21 cellular contexts compared by ENCODE assay signal in genomic region chr15:101004986-101005747, GRCh38.
"Had no signal": no experiment of that assay in that cellular context is flagged by ENCODE, and none has a peak within 500 bp of the region (broad histone marks: within the 10 kb centered on the region; RNA-seq: fewer than 3 reads in every experiment).

No MANE protein-coding gene starts in this region.

- H3K4me3 ChIP-seq: ascending aorta, breast epithelium, pancreas, tibial artery, uterus had no signal

- H3K4me3 Mint-ChIP-seq: activated CD4-positive, alpha-beta memory T cell treated with anti-CD3 and anti-CD28 coated beads for 36 hours; activated CD4-positive, alpha-beta T cell treated with anti-CD3 and anti-CD28 coated beads for 36 hours; activated T-cell treated with anti-CD3 and anti-CD28 coated beads, Interleukin-2, amount 50 U/mL, for 4 hours; dendritic cell treated with granulocyte-macrophage colony-stimulating factor and Interleukin-4, amounts not matched to agents 40 ng/mL and 50 ng/mL, for 4 days; effector memory CD8-positive, alpha-beta T cell; naive thymus-derived CD8-positive, alpha-beta T cell; WTC11 had no signal

- H3K27me3 ChIP-seq: ascending aorta, breast epithelium, neutrophil, pancreas, tibial artery, uterus had no signal

- ATAC-seq: activated CD4-positive, alpha-beta T cell treated with anti-CD3 and anti-CD28 coated beads for 36 hours; activated T-cell treated with anti-CD3 and anti-CD28 coated beads, Interleukin-2, amount 50 U/mL, for 4 hours; effector memory CD8-positive, alpha-beta T cell; naive thymus-derived CD8-positive, alpha-beta T cell; pancreas; WTC11 had no signal

- H3K9me3 ChIP-seq: ascending aorta, neutrophil, pancreas, tibial artery, uterus had no signal

- H3K27ac Mint-ChIP-seq: activated CD4-positive, alpha-beta memory T cell treated with anti-CD3 and anti-CD28 coated beads for 36 hours; activated CD4-positive, alpha-beta T cell treated with anti-CD3 and anti-CD28 coated beads for 36 hours; effector memory CD8-positive, alpha-beta T cell; naive thymus-derived CD8-positive, alpha-beta T cell; WTC11 had no signal

- H3K27ac ChIP-seq: ascending aorta, breast epithelium, neutrophil, pancreas, tibial artery, uterus had no signal

- H3K4me1 ChIP-seq: breast epithelium, uterus had no signal

- H3K36me3 Mint-ChIP-seq: activated CD4-positive, alpha-beta memory T cell treated with anti-CD3 and anti-CD28 coated beads for 36 hours; naive thymus-derived CD8-positive, alpha-beta T cell had no signal

- FAIRE-seq: pancreas had no signal

- DNase-seq: activated CD4-positive, alpha-beta memory T cell treated with anti-CD3 and anti-CD28 coated beads for 36 hours; activated CD4-positive, alpha-beta T cell treated with anti-CD3 and anti-CD28 coated beads for 36 hours; activated effector memory CD4-positive, alpha-beta T cell treated with Interleukin-2 at 50 U/mL for 16 hours; activated naive CD4-positive, alpha-beta T cell treated with anti-CD3 and anti-CD28 coated beads, Interleukin-2, amount 50 U/mL, for 16 hours; activated T-cell treated with anti-CD3 and anti-CD28 coated beads, Interleukin-2, amount 50 U/mL, for 4 hours; cerebellar nuclear complex; effector memory CD8-positive, alpha-beta T cell; mesenchymal stem cell; naive thymus-derived CD8-positive, alpha-beta T cell; stimulated activated CD4-positive, alpha-beta T cell treated with anti-CD3 and anti-CD28 coated beads, Interleukin-12 subunit alpha, Interleukin-12 subunit beta, amount 100 ng/mL, for 4 hours; stimulated activated CD4-positive, alpha-beta T cell treated with anti-CD3 and anti-CD28 coated beads, Interleukin-1b, Interleukin-23, amount 100 ng/mL, for 48 hours; stimulated activated CD8-positive, alpha-beta memory T cell treated with anti-CD3 and anti-CD28 coated beads, Interleukin-4, amount 100 ng/mL, for 48 hours; stimulated activated naive CD4-positive, alpha-beta T cell; tibial artery; uterus had no signal

- H3K9me3 Mint-ChIP-seq: effector memory CD8-positive, alpha-beta T cell; naive thymus-derived CD8-positive, alpha-beta T cell had no signal

- H3K36me3 ChIP-seq: breast epithelium, pancreas, uterus had no signal
